Comparison of ENCODE assay signal across 25 cellular contexts in the genomic region with DNA sequence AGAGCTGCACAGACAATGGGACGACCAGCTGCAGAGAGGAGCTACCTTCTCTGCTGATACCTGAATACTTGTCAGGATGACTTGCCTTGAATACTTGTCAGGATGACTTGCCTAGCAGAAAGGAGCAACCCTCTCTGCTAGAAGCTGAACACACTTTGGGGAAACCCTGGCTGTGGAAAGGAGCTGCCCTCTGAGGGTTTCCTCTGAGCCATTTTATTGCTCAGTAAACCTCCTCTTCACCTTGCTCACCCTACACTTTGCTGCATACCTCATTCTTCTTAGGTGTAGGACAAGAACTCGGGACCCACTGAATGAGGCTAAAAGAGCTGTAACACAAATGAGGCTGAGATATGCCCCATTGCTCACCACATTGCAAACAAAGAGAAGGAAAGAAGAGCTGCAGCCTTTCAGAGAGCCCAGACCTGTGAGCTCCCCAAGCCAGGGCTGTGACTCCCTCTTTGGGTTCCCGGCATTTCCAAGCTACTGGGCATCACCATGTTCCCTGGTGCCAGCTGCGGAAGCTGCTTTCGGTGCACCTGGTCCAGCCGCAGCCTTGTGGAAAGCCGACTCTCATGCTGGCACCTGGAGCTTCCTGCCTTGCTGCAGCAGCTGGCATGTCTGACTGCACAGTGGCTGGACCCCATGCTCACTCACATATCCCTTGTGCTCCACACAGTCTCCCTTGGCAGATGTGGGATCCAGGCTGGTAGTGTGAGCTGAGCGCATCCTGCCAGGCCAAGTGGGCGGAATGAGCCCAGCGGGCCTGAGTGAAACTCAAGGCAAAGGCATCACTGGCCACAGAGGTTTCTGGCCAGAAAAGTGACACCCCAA.
DNase-seq lines count a peak whose midpoint lies in the region; ATAC-seq lines count a peak whose summit lies in the region.
"Had no signal": no experiment of that assay in that cellular context is flagged by ENCODE, and none has a peak within 500 bp of the region (broad histone marks: within the 10 kb centered on the region; RNA-seq: fewer than 3 reads in every experiment).

No MANE protein-coding gene starts in this region.

- intact Hi-C loops in activated T-helper 2 cell treated with anti-CD3 and anti-CD28 coated beads, Interferon-gamma antibody, Interleukin-2, Interleukin-4, amounts not matched to agents 10 μg/mL and 5 μg/mL and 100 μg/mL, durations not matched to agents 14 hours and 24 hours and 36 hours (cut with micrococcal nuclease) = loop anchor here (2.0 kb wide), 1 partner anchor 21 kb away; no protein-coding TSS in a partner anchor

- H3K27ac Mint-ChIP-seq in stimulated activated naive CD8-positive, alpha-beta T cell treated with anti-CD3 and anti-CD28 coated beads, Interleukin-15, amount 100 ng/mL, for 72 hours = peak overlapping the region in 1 of 2 donors; percentile 38
- H3K27ac Mint-ChIP-seq in activated T-helper 2 cell treated with anti-CD3 and anti-CD28 coated beads, Interferon-gamma antibody, Interleukin-2, Interleukin-4, amounts not matched to agents 10 μg/mL and 5 μg/mL and 100 μg/mL, durations not matched to agents 14 hours and 24 hours and 36 hours = peak overlapping the region; percentile 70
- H3K27ac Mint-ChIP-seq: activated naive CD4-positive, alpha-beta T cell treated with anti-CD3 and anti-CD28 coated beads, Interleukin-2, amount 10 ng/mL, durations not matched to agents 7 days and 5 days; CD4-positive, alpha-beta memory T cell; endodermal cell had no signal

- H3K9me3 Mint-ChIP-seq in stimulated activated naive CD8-positive, alpha-beta T cell treated with anti-CD3 and anti-CD28 coated beads, Interleukin-15, amount 100 ng/mL, for 72 hours = peaks cover 4 to 21% of the 10 kb centered on the region in 2 donors
- peaks cover 27% of the 10 kb centered on the region for H3K9me3 Mint-ChIP-seq in activated T-helper 2 cell treated with anti-CD3 and anti-CD28 coated beads, Interferon-gamma antibody, Interleukin-2, Interleukin-4, amounts not matched to agents 10 μg/mL and 5 μg/mL and 100 μg/mL, durations not matched to agents 14 hours and 24 hours and 36 hours
- H3K9me3 Mint-ChIP-seq: endodermal cell had no signal

- H3K4me3 Mint-ChIP-seq in stimulated activated naive CD8-positive, alpha-beta T cell treated with anti-CD3 and anti-CD28 coated beads, Interleukin-15, amount 100 ng/mL, for 72 hours = no peak overlapping the region
- no peak overlapping the region for H3K4me3 Mint-ChIP-seq in activated T-helper 2 cell treated with anti-CD3 and anti-CD28 coated beads, Interferon-gamma antibody, Interleukin-2, Interleukin-4, amounts not matched to agents 10 μg/mL and 5 μg/mL and 100 μg/mL, durations not matched to agents 14 hours and 24 hours and 36 hours (ENCODE audit: low read depth)
- H3K4me3 Mint-ChIP-seq: activated naive CD4-positive, alpha-beta T cell treated with anti-CD3 and anti-CD28 coated beads, Interleukin-2, amount 10 ng/mL, durations not matched to agents 7 days and 5 days; CD4-positive, alpha-beta memory T cell; endodermal cell had no signal

- H3K27me3 Mint-ChIP-seq in stimulated activated naive CD8-positive, alpha-beta T cell treated with anti-CD3 and anti-CD28 coated beads, Interleukin-15, amount 100 ng/mL, for 72 hours = no peaks in the 10 kb centered on the region
- H3K27me3 Mint-ChIP-seq in activated T-helper 2 cell treated with anti-CD3 and anti-CD28 coated beads, Interferon-gamma antibody, Interleukin-2, Interleukin-4, amounts not matched to agents 10 μg/mL and 5 μg/mL and 100 μg/mL, durations not matched to agents 14 hours and 24 hours and 36 hours (ENCODE audit: low read depth) = no peaks in the 10 kb centered on the region
- H3K27me3 Mint-ChIP-seq: CD4-positive, alpha-beta memory T cell had no signal

- ATAC-seq in stimulated activated naive CD8-positive, alpha-beta T cell treated with anti-CD3 and anti-CD28 coated beads, Interleukin-15, Interleukin-2, amounts not matched to agents 100 U/mL and 50 U/mL, for 24 hours = peak; percentile 15
- ATAC-seq in stimulated activated naive CD8-positive, alpha-beta T cell treated with anti-CD3 and anti-CD28 coated beads, Interleukin-15, amount 100 ng/mL, for 72 hours = no peak
- no peak for ATAC-seq in HG03571 (IDR thresholded peaks at IDR 0.05; ENCODE audit: unreplicated experiment)
- ATAC-seq in HG02885 (IDR thresholded peaks at IDR 0.05; ENCODE audit: poor library complexity, unreplicated experiment) = no peak
- ATAC-seq: left cardiac atrium, psoas muscle had no signal

- H3K4me1 Mint-ChIP-seq in stimulated activated naive CD8-positive, alpha-beta T cell treated with anti-CD3 and anti-CD28 coated beads, Interleukin-15, amount 100 ng/mL, for 72 hours = peaks cover 42% of the 10 kb centered on the region
- H3K4me1 Mint-ChIP-seq in activated T-helper 2 cell treated with anti-CD3 and anti-CD28 coated beads, Interferon-gamma antibody, Interleukin-2, Interleukin-4, amounts not matched to agents 10 μg/mL and 5 μg/mL and 100 μg/mL, durations not matched to agents 14 hours and 24 hours and 36 hours (ENCODE audit: low read depth) = peaks cover 34% of the 10 kb centered on the region
- H3K4me1 Mint-ChIP-seq: CD4-positive, alpha-beta memory T cell had no signal

- H3K36me3 Mint-ChIP-seq in activated T-helper 2 cell treated with anti-CD3 and anti-CD28 coated beads, Interferon-gamma antibody, Interleukin-2, Interleukin-4, amounts not matched to agents 10 μg/mL and 5 μg/mL and 100 μg/mL, durations not matched to agents 14 hours and 24 hours and 36 hours (ENCODE audit: low read depth) = peaks cover 64% of the 10 kb centered on the region
- H3K36me3 Mint-ChIP-seq: CD4-positive, alpha-beta memory T cell had no signal

- peak; percentile 18 for DNase-seq in DMS53 (lab: John Stamatoyannopoulos, UW)
- no peak for DNase-seq in DMS53 treated with DMSO at 0.1 percent for 48 hours (lab: John Stamatoyannopoulos, UW; ENCODE audit: unreplicated experiment)
- no peak for DNase-seq in stimulated activated naive CD8-positive, alpha-beta T cell treated with anti-CD3 and anti-CD28 coated beads, Interleukin-15, Interleukin-2, amounts not matched to agents 100 U/mL and 50 U/mL, for 24 hours
- DNase-seq in stimulated activated naive CD8-positive, alpha-beta T cell treated with anti-CD3 and anti-CD28 coated beads, Interleukin-15, amount 100 ng/mL, for 72 hours = no peak
- no peak for DNase-seq in activated T-helper 2 cell treated with anti-CD3 and anti-CD28 coated beads, Interferon-gamma antibody, Interleukin-2, Interleukin-4, amounts not matched to agents 10 μg/mL and 5 μg/mL and 100 μg/mL, durations not matched to agents 14 hours and 24 hours and 36 hours (ENCODE audit: low spot score)
- DNase-seq in activated gamma-delta T cell (lab: John Stamatoyannopoulos, UW) = no peak
- DNase-seq: 8988T; activated CD8-positive, alpha-beta memory T cell treated with anti-CD3 and anti-CD28 coated beads, Interleukin-2, amount 50 U/mL, for 48 hours; activated naive CD4-positive, alpha-beta T cell treated with anti-CD3 and anti-CD28 coated beads, Interleukin-2, amount 10 ng/mL, durations not matched to agents 7 days and 5 days; CD4-positive, alpha-beta memory T cell; DMS 273 treated with DMSO at 0.1 percent for 48 hours; endodermal cell; esophagus squamous epithelium; GDM1; GOT3; left cardiac atrium; NCI-H1694 treated with DMSO at 0.1 percent for 48 hours; NCI-H524; nucleus accumbens; psoas muscle; substantia nigra; T-helper 2 cell; upper lobe of right lung had no signal
